In the genomic region with DNA sequence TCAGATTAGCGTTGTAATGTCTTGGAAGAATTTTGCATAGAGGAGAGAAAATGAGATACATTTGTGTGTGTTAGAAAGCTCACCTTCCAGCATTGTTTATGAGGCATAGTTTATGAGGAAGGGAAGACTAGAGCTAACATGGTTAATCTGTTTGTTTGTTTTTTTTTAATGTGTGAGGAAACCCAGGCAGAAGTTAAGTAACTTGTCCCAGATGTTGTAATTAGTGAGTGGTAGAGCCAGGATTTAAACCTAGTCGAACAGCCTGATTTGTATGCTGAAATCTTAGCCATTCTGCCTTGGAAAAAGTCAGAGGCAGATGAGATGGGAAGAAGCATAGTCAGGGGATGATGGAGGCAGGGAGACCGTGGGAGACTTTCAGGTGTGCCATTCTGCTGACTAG, we compare ENCODE assay signal across 1 cellular context.
TF ChIP-seq lines count a peak whose summit lies in the region.

No MANE protein-coding gene starts in this region.

TF ChIP-seq in HepG2, 621 proteins besides CTCF, POLR2A, EP300 and RAD21:
- TF ChIP-seq ZNF580 (CRISPR knock-in tag; IDR thresholded peaks at IDR 0.05; ENCODE audit: borderline replicate concordance, low read depth) (no peak), HOXA3 (CRISPR knock-in tag; IDR thresholded peaks at IDR 0.05) (no peak), ZNF629 (CRISPR knock-in tag; conservative IDR thresholded peaks at IDR 0.05) (no peak), KDM6A (CRISPR knock-in tag; IDR thresholded peaks at IDR 0.05; ENCODE audit: low read depth) (no peak), GATAD1 (CRISPR knock-in tag; IDR thresholded peaks at IDR 0.05) (no peak), RFXANK (CRISPR knock-in tag; IDR thresholded peaks at IDR 0.05) (no peak), SRY (CRISPR knock-in tag; IDR thresholded peaks at IDR 0.05) (no peak), ZNF550 (CRISPR knock-in tag; IDR thresholded peaks at IDR 0.05; ENCODE audit: borderline replicate concordance) (no peak)
- TF ChIP-seq, protein P1, sequence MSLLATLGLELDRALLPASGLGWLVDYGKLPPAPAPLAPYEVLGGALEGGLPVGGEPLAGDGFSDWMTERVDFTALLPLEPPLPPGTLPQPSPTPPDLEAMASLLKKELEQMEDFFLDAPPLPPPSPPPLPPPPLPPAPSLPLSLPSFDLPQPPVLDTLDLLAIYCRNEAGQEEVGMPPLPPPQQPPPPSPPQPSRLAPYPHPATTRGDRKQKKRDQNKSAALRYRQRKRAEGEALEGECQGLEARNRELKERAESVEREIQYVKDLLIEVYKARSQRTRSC (CRISPR knock-in tag; IDR thresholded peaks at IDR 0.05; ENCODE audit: low read depth), result no peak
- TF ChIP-seq, protein P2, sequence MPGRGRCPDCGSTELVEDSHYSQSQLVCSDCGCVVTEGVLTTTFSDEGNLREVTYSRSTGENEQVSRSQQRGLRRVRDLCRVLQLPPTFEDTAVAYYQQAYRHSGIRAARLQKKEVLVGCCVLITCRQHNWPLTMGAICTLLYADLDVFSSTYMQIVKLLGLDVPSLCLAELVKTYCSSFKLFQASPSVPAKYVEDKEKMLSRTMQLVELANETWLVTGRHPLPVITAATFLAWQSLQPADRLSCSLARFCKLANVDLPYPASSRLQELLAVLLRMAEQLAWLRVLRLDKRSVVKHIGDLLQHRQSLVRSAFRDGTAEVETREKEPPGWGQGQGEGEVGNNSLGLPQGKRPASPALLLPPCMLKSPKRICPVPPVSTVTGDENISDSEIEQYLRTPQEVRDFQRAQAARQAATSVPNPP (CRISPR knock-in tag; IDR thresholded peaks at IDR 0.05), result no peak
